Comparison of ENCODE assay signal across 20 cellular contexts in the genomic region with DNA sequence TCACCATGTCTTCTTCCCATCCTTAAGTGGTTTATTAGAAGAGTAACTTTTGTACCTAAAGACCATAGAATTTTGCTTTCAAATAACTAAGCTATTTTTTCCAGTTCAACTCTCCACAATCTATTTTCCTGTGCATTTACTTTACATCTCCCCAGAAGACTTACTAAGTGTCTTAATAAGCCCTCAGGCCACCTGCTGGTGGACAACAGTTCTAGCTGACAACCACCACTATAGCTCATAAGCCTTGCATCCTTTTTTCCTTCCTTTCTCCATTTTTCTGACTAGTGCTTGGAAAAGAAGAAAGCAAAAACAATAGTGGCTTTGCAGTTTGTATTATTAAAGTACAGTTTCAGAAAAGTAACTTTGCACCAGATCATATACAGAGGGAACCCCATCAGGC.
DNase-seq lines count a peak whose midpoint lies in the region; ATAC-seq and TF ChIP-seq lines count a peak whose summit lies in the region.
"Had no signal": no experiment of that assay in that cellular context is flagged by ENCODE, and none has a peak within 500 bp of the region (broad histone marks: within the 10 kb centered on the region; RNA-seq: fewer than 3 reads in every experiment).

No MANE protein-coding gene starts in this region.

- BruUV-seq in OCI-LY7 (replicated peaks; lab: Mats Ljungman, UMichigan): no TSS peak

- TF ChIP-seq CTCF in AG04450 (IDR thresholded peaks at IDR 0.05; ENCODE audit: low read depth, low read length): peak; percentile 28; the same call in 1 of the 2 replicates
- TF ChIP-seq CTCF in GM12873 (IDR thresholded peaks at IDR 0.05; ENCODE audit: insufficient read depth, low read depth, low read length, missing control alignments): peak; percentile 32
- 0 out of 2 replicates have a peak, but pooled peaks have one; percentile 27 for TF ChIP-seq CTCF in OCI-LY7 (conservative IDR thresholded peaks at IDR 0.05; ENCODE audit: low read length)
- TF ChIP-seq CTCF in endothelial cell (IDR thresholded peaks at IDR 0.05; ENCODE audit: unreplicated experiment): peak; percentile 38
- no peak for TF ChIP-seq CTCF in heart left ventricle (IDR thresholded peaks at IDR 0.05)

- H3K27me3 Mint-ChIP-seq in endothelial cell (ENCODE audit: unreplicated experiment): no peaks in the 10 kb centered on the region
- H3K27me3 Mint-ChIP-seq: activated T-helper 17 cell treated with anti-CD3 and anti-CD28 coated beads, Interleukin-2, amount 50 U/mL, for 72 hours had no signal

- no peak overlapping the region for H2AFZ ChIP-seq in OCI-LY7 (ENCODE audit: low read length)

- CTCF ChIA-PET in AG04450 (lab: Charles Lee): interaction anchor here (0.7 to 1.3 kb wide), 5 partner anchors 11 to 174 kb away, joined by 3 to 5 read pairs (median 4); no protein-coding TSS in a partner anchor
- CTCF ChIA-PET in OCI-LY7 (lab: Charles Lee; ENCODE audit: unreplicated experiment): no interaction called here

- no peaks in the 10 kb centered on the region for H4K20me1 ChIP-seq in OCI-LY7 (ENCODE audit: insufficient read depth, low read length)

- no peak for TF ChIP-seq POLR2A in heart left ventricle (IDR thresholded peaks at IDR 0.05)

- no peak overlapping the region for H3K4me2 ChIP-seq in OCI-LY7 (ENCODE audit: low read length)

- H3K36me3 Mint-ChIP-seq in endothelial cell (ENCODE audit: low read depth, unreplicated experiment): no peaks in the 10 kb centered on the region

- H3K27ac Mint-ChIP-seq in endothelial cell (ENCODE audit: unreplicated experiment): no peak overlapping the region
- H3K27ac Mint-ChIP-seq: activated T-helper 17 cell treated with anti-CD3 and anti-CD28 coated beads, Interleukin-2, amount 50 U/mL, for 72 hours had no signal

- H3K9me3 Mint-ChIP-seq in endothelial cell (ENCODE audit: unreplicated experiment): no peaks in the 10 kb centered on the region

- no peak overlapping the region for H3K4me3 Mint-ChIP-seq in endothelial cell (ENCODE audit: unreplicated experiment)
- H3K4me3 Mint-ChIP-seq: activated T-helper 17 cell treated with anti-CD3 and anti-CD28 coated beads, Interleukin-2, amount 50 U/mL, for 72 hours; neural crest cell had no signal

- H3K27ac ChIP-seq in AG04450 (ENCODE audit: low read depth, low read length) (no peak overlapping the region), OCI-LY7 (ENCODE audit: low read depth, low read length, poor library complexity, severe bottlenecking) (no peak overlapping the region), heart left ventricle (no peak overlapping the region)
- H3K27ac ChIP-seq: breast epithelium, left lung, psoas muscle, SK-N-MC, spleen had no signal

- intact Hi-C loops in OCI-LY7 (cut with micrococcal nuclease; ENCODE audit: unreplicated experiment) (no loop called here), heart left ventricle (cut with DNase I) (no loop called here)

- H3K27me3 ChIP-seq in AG04450 (ENCODE audit: control insufficient read depth, insufficient read depth, low read length) (no peaks in the 10 kb centered on the region), heart left ventricle (no peaks in the 10 kb centered on the region)
- H3K27me3 ChIP-seq: breast epithelium, left lung, spleen had no signal

- POLR2A ChIA-PET in AG04450 (lab: Yijun Ruan, JAX) (no interaction called here), OCI-LY7 (lab: Charles Lee) (no interaction called here)

- DNase-seq in AG04450 (ENCODE audit: low read depth, low spot score) (no peak), OCI-LY7 (ENCODE audit: low spot score) (no peak), endothelial cell (ENCODE audit: low spot score) (no peak), NCI-H2196 treated with DMSO at 0.1 percent for 48 hours (lab: John Stamatoyannopoulos, UW; ENCODE audit: unreplicated experiment) (no peak), heart left ventricle (no peak)
- no peak for DNase-seq in stimulated activated CD4-positive, alpha-beta T cell treated with anti-CD3 and anti-CD28 coated beads, Interleukin-4, amount 100 ng/mL, for 1 hour
- DNase-seq in stimulated activated CD4-positive, alpha-beta T cell treated with anti-CD3 and anti-CD28 coated beads, Interleukin-12 subunit alpha, Interleukin-12 subunit beta, amount 100 ng/mL, for 4 hours: no peak
- DNase-seq: activated CD4-positive, alpha-beta T cell treated with anti-CD3 and anti-CD28 coated beads for 1 hour; DMS153; erythroblast; left lung; psoas muscle; spleen; substantia nigra; T1000 had no signal

- H3K4me3 ChIP-seq in AG04450 (ENCODE audit: low read depth, low read length): no peak overlapping the region
- H3K4me3 ChIP-seq in OCI-LY7 (ENCODE audit: low read depth, low read length, poor library complexity, severe bottlenecking): no peak overlapping the region
- H3K4me3 ChIP-seq in heart left ventricle: no peak overlapping the region
- H3K4me3 ChIP-seq: breast epithelium, left lung, psoas muscle, SK-N-MC, spleen had no signal

- no peaks in the 10 kb centered on the region for H3K4me1 Mint-ChIP-seq in endothelial cell (ENCODE audit: unreplicated experiment)
- H3K4me1 Mint-ChIP-seq: activated T-helper 17 cell treated with anti-CD3 and anti-CD28 coated beads, Interleukin-2, amount 50 U/mL, for 72 hours; neural crest cell had no signal

- H3K9me2 ChIP-seq in OCI-LY7 (ENCODE audit: insufficient read depth, low read length): no peaks in the 10 kb centered on the region

- no peaks in the 10 kb centered on the region for H3K9me3 ChIP-seq in AG04450 (ENCODE audit: control insufficient read depth, insufficient read depth, low read length)
- no peaks in the 10 kb centered on the region for H3K9me3 ChIP-seq in OCI-LY7 (ENCODE audit: low read length)
- peaks cover 0 to 26% (median 3%) of the 10 kb centered on the region in 12 donors for H3K9me3 ChIP-seq in heart left ventricle
- H3K9me3 ChIP-seq: psoas muscle had no signal

- ATAC-seq in heart left ventricle: no peak
- ATAC-seq: activated T-helper 17 cell treated with anti-CD3 and anti-CD28 coated beads, Interleukin-2, amount 50 U/mL, for 72 hours; left lung; psoas muscle had no signal

- H3K36me3 ChIP-seq in OCI-LY7 (ENCODE audit: insufficient read depth, low read length): no peaks in the 10 kb centered on the region
- H3K36me3 ChIP-seq in heart left ventricle: no peaks in the 10 kb centered on the region
- H3K36me3 ChIP-seq: breast epithelium, left lung, spleen had no signal

- no peaks in the 10 kb centered on the region for H3K4me1 ChIP-seq in OCI-LY7 (ENCODE audit: insufficient read depth, low read length, poor library complexity, severe bottlenecking)
- no peaks in the 10 kb centered on the region for H3K4me1 ChIP-seq in heart left ventricle
- H3K4me1 ChIP-seq: breast epithelium, left lung, psoas muscle, spleen had no signal

- no peaks in the 10 kb centered on the region for H3K79me2 ChIP-seq in OCI-LY7 (ENCODE audit: insufficient read depth, low read depth, low read length)

Comparison
In these comparisons a context has a peak if more than half of its experiments do, and no peak if none do; other contexts are left out.
1. CTCF ChIP-seq: peak in AG04450 (single experiment), GM12873 (single experiment), OCI-LY7 (single experiment) and endothelial cell (single experiment); none in heart left ventricle (0 of 12).